In genomic region chr12:52552681-52553195, GRCh38 we compare ENCODE assay signal across 1 cellular context.
TF ChIP-seq lines count a peak whose summit lies in the region.

Gene KRT71, minus strand, starts transcription at chr12:52553145. Its CDS starts 68 bp downstream, at chr12:52553077.

TF ChIP-seq in HCT116, 20 proteins besides CTCF, POLR2A, EP300 and RAD21:
- TF ChIP-seq EZH2phosphoT487 (IDR thresholded peaks at IDR 0.05; ENCODE audit: borderline replicate concordance), result no peak
- TF ChIP-seq SIN3A (IDR thresholded peaks at IDR 0.05; ENCODE audit: low read depth), result no peak
- no peak for TF ChIP-seq ZBTB33 (IDR thresholded peaks at IDR 0.05; ENCODE audit: extremely low read depth, insufficient replicate concordance, low read length)
- TF ChIP-seq ELF1 (IDR thresholded peaks at IDR 0.05; ENCODE audit: borderline replicate concordance, low read depth), result no peak
- TF ChIP-seq EZH2 (IDR thresholded peaks at IDR 0.05), result no peak
- TF ChIP-seq JUND (IDR thresholded peaks at IDR 0.05), result no peak
